ENCODE assay signal across 1 cellular context in genomic region chr22:25361899-25362214, GRCh38.
TF ChIP-seq lines count a peak whose summit lies in the region.

No MANE protein-coding gene starts in this region.

TF ChIP-seq in IMR-90, 13 proteins besides CTCF, POLR2A, EP300 and RAD21 (continued from another document):
- TF ChIP-seq, protein P1, sequence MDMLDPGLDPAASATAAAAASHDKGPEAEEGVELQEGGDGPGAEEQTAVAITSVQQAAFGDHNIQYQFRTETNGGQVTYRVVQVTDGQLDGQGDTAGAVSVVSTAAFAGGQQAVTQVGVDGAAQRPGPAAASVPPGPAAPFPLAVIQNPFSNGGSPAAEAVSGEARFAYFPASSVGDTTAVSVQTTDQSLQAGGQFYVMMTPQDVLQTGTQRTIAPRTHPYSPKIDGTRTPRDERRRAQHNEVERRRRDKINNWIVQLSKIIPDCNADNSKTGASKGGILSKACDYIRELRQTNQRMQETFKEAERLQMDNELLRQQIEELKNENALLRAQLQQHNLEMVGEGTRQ (IDR thresholded peaks at IDR 0.05; ENCODE audit: low read depth, low read length) = no peak
- TF ChIP-seq RFX5 (IDR thresholded peaks at IDR 0.05; ENCODE audit: low read depth, low read length) = no peak
- no peak for TF ChIP-seq SMC3 (IDR thresholded peaks at IDR 0.05; ENCODE audit: low read depth, low read length)
- TF ChIP-seq NFE2L2 (IDR thresholded peaks at IDR 0.05; ENCODE audit: low read depth, low read length) = no peak
TF ChIP-seq in IMR-90: peak in this region for 0.
